ENCODE assay signal across 29 cellular contexts in genomic region chr20:11101696-11102095, GRCh38.
"Had no signal": no experiment of that assay in that cellular context is flagged by ENCODE, and none has a peak within 500 bp of the region (broad histone marks: within the 10 kb centered on the region; RNA-seq: fewer than 3 reads in every experiment).

No MANE protein-coding gene starts in this region.

- H3K4me2 ChIP-seq: SK-N-SH had no signal

- H3K4me1 ChIP-seq: SJSA1 had no signal

- H3K36me3 ChIP-seq: SJSA1 had no signal

- H3K4me3 ChIP-seq: SJSA1 had no signal

- H3K4me1 Mint-ChIP-seq: activated CD4-positive, alpha-beta T cell treated with anti-CD3 and anti-CD28 coated beads for 36 hours; activated naive CD4-positive, alpha-beta T cell treated with anti-CD3 and anti-CD28 coated beads, Interleukin-2, amount 10 ng/mL, durations not matched to agents 7 days and 5 days; activated naive CD8-positive, alpha-beta T cell treated with anti-CD3 and anti-CD28 coated beads, Interleukin-2, amount 50 U/mL, for 24 hours; brain; WTC11 had no signal

- H3K9me3 ChIP-seq: SJSA1, SK-N-SH had no signal

- H3K27me3 ChIP-seq: SJSA1 had no signal

- H3K9me3 Mint-ChIP-seq: activated naive CD8-positive, alpha-beta T cell treated with anti-CD3 and anti-CD28 coated beads, Interleukin-2, amount 50 U/mL, for 24 hours; WTC11 had no signal

- H3K4me3 Mint-ChIP-seq: activated CD4-positive, alpha-beta memory T cell treated with anti-CD3 and anti-CD28 coated beads for 36 hours; activated CD4-positive, alpha-beta T cell treated with anti-CD3 and anti-CD28 coated beads for 36 hours; activated naive CD4-positive, alpha-beta T cell treated with anti-CD3 and anti-CD28 coated beads, Interleukin-2, amount 10 ng/mL, durations not matched to agents 7 days and 5 days; activated naive CD8-positive, alpha-beta T cell; activated naive CD8-positive, alpha-beta T cell treated with anti-CD3 and anti-CD28 coated beads, Interleukin-2, amount 50 U/mL, for 24 hours; brain; T-helper 1 cell treated with Interleukin-12 subunit alpha and Interleukin-12 subunit beta and Interleukin-4 antibody, amounts not matched to agents 30 μg/mL and 1 μg/mL, for 36 hours; T-helper 2 cell treated with Interferon-gamma antibody and Interleukin-4, amounts not matched to agents 5 μg/mL and 100 μg/mL, for 36 hours; WTC11 had no signal

- DNase-seq: activated CD4-positive, alpha-beta memory T cell treated with anti-CD3 and anti-CD28 coated beads for 36 hours; activated CD4-positive, alpha-beta T cell treated with anti-CD3 and anti-CD28 coated beads for 36 hours; activated CD4-positive, alpha-beta T cell treated with anti-CD3 and anti-CD28 coated beads, Interleukin-2, amount 50 U/mL, for 1 hour; activated CD8-positive, alpha-beta memory T cell treated with anti-CD3 and anti-CD28 coated beads, Interleukin-2, amount 50 U/mL, for 4 hours; activated effector memory CD4-positive, alpha-beta T cell treated with Interleukin-2 at 50 U/mL for 16 hours; activated naive CD4-positive, alpha-beta T cell treated with anti-CD3 and anti-CD28 coated beads, Interleukin-2, amount 10 ng/mL, durations not matched to agents 7 days and 5 days; activated naive CD8-positive, alpha-beta T cell treated with anti-CD3 and anti-CD28 coated beads, Interleukin-2, amount 50 U/mL, for 24 hours; activated T-cell treated with anti-CD3 and anti-CD28 coated beads for 4 hours; activated T-cell treated with anti-CD3 and anti-CD28 coated beads, Interleukin-2, amount 50 U/mL, for 48 hours; anterior cingulate cortex; caudate nucleus; cerebellar nuclear complex; NCI-H1105; NCI-H1417 treated with DMSO at 0.1 percent for 48 hours; NCI-H187 treated with DMSO at 0.1 percent for 48 hours; NCI-H2081; NCI-H226; NCI-H446 treated with DMSO at 0.1 percent for 48 hours; NCI-H524; NCI-H69; NCI-H82; SHP77; SK-N-SH had no signal

- H3K36me3 Mint-ChIP-seq: activated CD4-positive, alpha-beta memory T cell treated with anti-CD3 and anti-CD28 coated beads for 36 hours; activated naive CD4-positive, alpha-beta T cell treated with anti-CD3 and anti-CD28 coated beads, Interleukin-2, amount 10 ng/mL, durations not matched to agents 7 days and 5 days; activated naive CD8-positive, alpha-beta T cell; brain; WTC11 had no signal

- H3K27me3 Mint-ChIP-seq: activated CD4-positive, alpha-beta memory T cell treated with anti-CD3 and anti-CD28 coated beads for 36 hours; activated CD4-positive, alpha-beta T cell treated with anti-CD3 and anti-CD28 coated beads for 36 hours; activated naive CD4-positive, alpha-beta T cell treated with anti-CD3 and anti-CD28 coated beads, Interleukin-2, amount 10 ng/mL, durations not matched to agents 7 days and 5 days; activated naive CD8-positive, alpha-beta T cell; activated naive CD8-positive, alpha-beta T cell treated with anti-CD3 and anti-CD28 coated beads, Interleukin-2, amount 50 U/mL, for 24 hours had no signal

- H3K27ac Mint-ChIP-seq: activated CD4-positive, alpha-beta memory T cell treated with anti-CD3 and anti-CD28 coated beads for 36 hours; activated CD4-positive, alpha-beta T cell treated with anti-CD3 and anti-CD28 coated beads for 36 hours; activated naive CD4-positive, alpha-beta T cell treated with anti-CD3 and anti-CD28 coated beads, Interleukin-2, amount 10 ng/mL, durations not matched to agents 7 days and 5 days; activated naive CD8-positive, alpha-beta T cell; activated naive CD8-positive, alpha-beta T cell treated with anti-CD3 and anti-CD28 coated beads, Interleukin-2, amount 50 U/mL, for 24 hours; brain; T-helper 1 cell treated with Interleukin-12 subunit alpha and Interleukin-12 subunit beta and Interleukin-4 antibody, amounts not matched to agents 30 μg/mL and 1 μg/mL, for 36 hours; T-helper 2 cell treated with Interferon-gamma antibody and Interleukin-4, amounts not matched to agents 5 μg/mL and 100 μg/mL, for 36 hours; WTC11 had no signal

- H3K27ac ChIP-seq: SJSA1 had no signal
